Comparison of ENCODE assay signal across 9 cellular contexts in the genomic region with DNA sequence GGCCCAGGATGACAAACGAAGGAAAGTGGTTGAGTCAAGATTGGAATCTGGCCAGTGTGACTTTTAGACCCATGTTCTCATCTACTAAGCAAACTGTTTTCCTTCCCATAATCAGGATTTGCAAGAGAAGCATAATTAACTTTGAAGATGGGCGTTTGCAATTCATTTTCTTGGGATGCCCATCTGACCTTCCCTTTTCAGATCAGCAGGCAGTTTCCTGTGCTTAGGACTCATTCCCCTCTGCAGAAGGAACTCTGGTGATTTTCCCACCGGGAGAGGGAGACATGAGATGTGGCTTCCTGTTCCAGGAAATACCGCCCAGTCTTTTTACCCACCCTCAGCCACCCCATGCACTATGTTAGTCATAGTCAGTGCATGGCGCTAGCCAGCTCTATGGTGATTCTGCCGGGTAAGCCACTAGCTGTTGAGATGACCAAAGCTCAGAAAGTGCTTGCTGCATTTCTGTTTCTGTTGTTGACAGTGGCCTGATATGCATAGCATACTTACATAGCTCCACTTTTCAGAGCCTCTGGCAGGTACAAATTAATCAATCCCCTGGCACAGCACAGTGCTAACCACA.
A peak's percentile ranks its signal among the peaks of the same experiment; 100 is the strongest.
DNase-seq lines count a peak whose midpoint lies in the region; ATAC-seq and TF ChIP-seq lines count a peak whose summit lies in the region.
"Had no signal": no experiment of that assay in that cellular context is flagged by ENCODE, and none has a peak within 500 bp of the region (broad histone marks: within the 10 kb centered on the region; RNA-seq: fewer than 3 reads in every experiment).

No MANE protein-coding gene starts in this region.

- no peak for ATAC-seq in HG03520 (IDR thresholded peaks at IDR 0.05; ENCODE audit: unreplicated experiment)

- peak; percentile 11 for DNase-seq in BE2C
- peak; percentile 86 for DNase-seq in NCI-H226
- peak; percentile 58 for DNase-seq in epithelial cell of esophagus (ENCODE audit: low read depth)
- DNase-seq in non-pigmented ciliary epithelial cell (ENCODE audit: low read depth) = peak; percentile 73
- DNase-seq in retina = no peak
- DNase-seq in globus pallidus (ENCODE audit: low spot score) = no peak
- no peak for DNase-seq in SK-N-DZ (ENCODE audit: low spot score)
- DNase-seq: activated naive CD4-positive, alpha-beta T cell treated with anti-CD3 and anti-CD28 coated beads, Interleukin-2, amount 10 ng/mL, durations not matched to agents 7 days and 5 days had no signal

- no peaks in the 10 kb centered on the region for H3K36me3 ChIP-seq in BE2C

- no peak overlapping the region for H3K4me3 ChIP-seq in BE2C (ENCODE audit: low read depth, low read length)
- H3K4me3 ChIP-seq in epithelial cell of esophagus (ENCODE audit: low read length) = no peak overlapping the region

- TF ChIP-seq CTCF in BE2C (IDR thresholded peaks at IDR 0.05; ENCODE audit: low read depth, low read length) (no peak), epithelial cell of esophagus (IDR thresholded peaks at IDR 0.05; ENCODE audit: insufficient read depth, low read depth, low read length, missing control alignments) (no peak)

- H3K27me3 ChIP-seq in BE2C = no peaks in the 10 kb centered on the region

- H3K9me3 ChIP-seq in BE2C = no peaks in the 10 kb centered on the region

- H3K4me1 ChIP-seq in BE2C = no peaks in the 10 kb centered on the region

Comparison
In these comparisons a context has a peak if more than half of its experiments do, and no peak if none do; other contexts are left out.
1. DNase-seq: peak in BE2C (single experiment), NCI-H226 (single experiment), epithelial cell of esophagus (single experiment) and non-pigmented ciliary epithelial cell (single experiment); none in retina (single experiment), globus pallidus (single experiment) and SK-N-DZ (single experiment).